Comparison of ENCODE assay signal across 9 cellular contexts in the genomic region with DNA sequence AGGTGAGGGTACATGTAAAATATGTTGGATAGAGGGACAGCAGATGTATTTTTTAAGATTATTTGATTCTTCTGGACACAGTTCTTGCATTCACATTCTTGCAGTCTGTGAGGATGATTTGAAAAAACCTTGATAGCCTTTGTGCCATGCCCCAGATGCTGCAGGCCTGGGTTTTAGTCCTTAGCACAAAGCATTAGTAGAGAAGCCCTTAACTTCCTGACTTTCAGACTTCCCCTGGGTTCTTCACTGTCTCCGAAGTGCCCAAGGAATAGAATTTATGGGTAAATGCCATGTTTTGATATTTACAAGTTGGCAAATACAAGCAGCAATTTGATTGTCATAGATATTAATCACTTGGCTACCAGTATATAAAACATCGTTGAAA.
DNase-seq lines count a peak whose midpoint lies in the region; ATAC-seq, FAIRE-seq and TF ChIP-seq lines count a peak whose summit lies in the region.
"Had no signal": no experiment of that assay in that cellular context is flagged by ENCODE, and none has a peak within 500 bp of the region (broad histone marks: within the 10 kb centered on the region; RNA-seq: fewer than 3 reads in every experiment).

No MANE protein-coding gene starts in this region.

- H3K27me3 ChIP-seq in SJCRH30 (no peaks in the 10 kb centered on the region), esophagus muscularis mucosa (peaks cover 0 to 11% (median 0%) of the 10 kb centered on the region in 4 donors)

- H3K9me3 Mint-ChIP-seq in effector memory CD8-positive, alpha-beta T cell: no peaks in the 10 kb centered on the region

- H3K27ac Mint-ChIP-seq in effector memory CD8-positive, alpha-beta T cell: peak overlapping the region in 1 of 2 donors; percentile 68

- peaks cover 14 to 40% of the 10 kb centered on the region in 2 donors for H3K4me1 Mint-ChIP-seq in effector memory CD8-positive, alpha-beta T cell (ENCODE audit: low read depth in 2 of 2)

- no peak overlapping the region for H3K4me3 ChIP-seq in SJCRH30
- peak overlapping the region in 1 of 4 donors; percentile 0 for H3K4me3 ChIP-seq in esophagus muscularis mucosa

- TF ChIP-seq EP300 in esophagus muscularis mucosa (IDR thresholded peaks at IDR 0.05): no peak

- intact Hi-C loops in esophagus muscularis mucosa (cut with DNase I) (no loop called here), sciatic nerve (cut with DNase I) (no loop called here)

- no peak for FAIRE-seq in GM19239 (lab: Jason Lieb, UNC)

- TF ChIP-seq CTCF in esophagus muscularis mucosa (IDR thresholded peaks at IDR 0.05): no peak

- peak overlapping the region in 1 of 2 donors; percentile 36 for H3K4me3 Mint-ChIP-seq in effector memory CD8-positive, alpha-beta T cell

- H3K27me3 Mint-ChIP-seq in effector memory CD8-positive, alpha-beta T cell: no peaks in the 10 kb centered on the region

- H3K4me1 ChIP-seq in SJCRH30 (peaks cover 32% of the 10 kb centered on the region), esophagus muscularis mucosa (peaks cover 15 to 17% (median 16%) of the 10 kb centered on the region in 4 donors)

- H3K9me3 ChIP-seq in SJCRH30 (replicated peaks) (no peaks in the 10 kb centered on the region), esophagus muscularis mucosa (no peaks in the 10 kb centered on the region)

- peak overlapping the region; percentile 79 for H3K27ac ChIP-seq in SJCRH30
- H3K27ac ChIP-seq in esophagus muscularis mucosa (replicated peaks in 1 of 4): peak overlapping the region in 3 of 4 donors; percentile 25 to 42 (median 35)

- H3K36me3 Mint-ChIP-seq in effector memory CD8-positive, alpha-beta T cell (ENCODE audit: insufficient read depth): peaks cover 57% of the 10 kb centered on the region

- 19% methylated on average over 2 of the region's 2 CpGs for WGBS in esophagus muscularis mucosa

- TF ChIP-seq POLR2A in esophagus muscularis mucosa (IDR thresholded peaks at IDR 0.05; ENCODE audit: low read depth): no peak

- DNase-seq in GM03348 (ENCODE audit: low spot score): peak; percentile 18
- no peak for DNase-seq in SJCRH30
- no peak for DNase-seq in esophagus muscularis mucosa (ENCODE audit: extremely low spot score)
- DNase-seq in sciatic nerve (ENCODE audit: low spot score): no peak
- DNase-seq in NCI-H774 (lab: John Stamatoyannopoulos, UW): no peak
- DNase-seq in DMS79 treated with DMSO at 0.1 percent for 48 hours (lab: John Stamatoyannopoulos, UW): no peak
- DNase-seq in GM19239 (ENCODE audit: insufficient read length, low spot score): no peak
- DNase-seq in effector memory CD8-positive, alpha-beta T cell: no peak
- DNase-seq: NCI-H1694 had no signal

- ATAC-seq in sciatic nerve: peak; percentile 40
- no peak for ATAC-seq in effector memory CD8-positive, alpha-beta T cell (replicated peaks)

- H3K36me3 ChIP-seq in SJCRH30: peaks cover 94% of the 10 kb centered on the region
- no peaks in the 10 kb centered on the region for H3K36me3 ChIP-seq in esophagus muscularis mucosa
